1 cellular context compared by ENCODE assay signal in genomic region chr5:94698189-94698588, GRCh38.
TF ChIP-seq lines count a peak whose summit lies in the region.

No MANE protein-coding gene starts in this region.

TF ChIP-seq in WTC11, 78 proteins besides CTCF, POLR2A, EP300 and RAD21 (continued from another document):
- no peak for TF ChIP-seq CDX4 (CRISPR knock-in tag; IDR thresholded peaks at IDR 0.05; ENCODE audit: borderline replicate concordance)
- no peak for TF ChIP-seq ELF4 (CRISPR knock-in tag; IDR thresholded peaks at IDR 0.05; ENCODE audit: low read depth)
- TF ChIP-seq ETV6 (CRISPR knock-in tag; IDR thresholded peaks at IDR 0.05): no peak
- TF ChIP-seq ZNF423 (CRISPR knock-in tag; IDR thresholded peaks at IDR 0.05): no peak
- TF ChIP-seq ZNF281 (CRISPR knock-in tag; IDR thresholded peaks at IDR 0.05): no peak
- no peak for TF ChIP-seq IRF1 (CRISPR knock-in tag; IDR thresholded peaks at IDR 0.05)
- no peak for TF ChIP-seq ATF6 (CRISPR knock-in tag; IDR thresholded peaks at IDR 0.05)
- TF ChIP-seq ESRRA (CRISPR knock-in tag; IDR thresholded peaks at IDR 0.05; ENCODE audit: borderline replicate concordance): no peak
- no peak for TF ChIP-seq EMX1 (CRISPR knock-in tag; IDR thresholded peaks at IDR 0.05)
- TF ChIP-seq TCF7 (CRISPR knock-in tag; IDR thresholded peaks at IDR 0.05; ENCODE audit: low read depth): no peak
